ENCODE assay signal across 8 cellular contexts in genomic region chr3:75171632-75172230, GRCh38.
DNase-seq lines count a peak whose midpoint lies in the region; ATAC-seq and TF ChIP-seq lines count a peak whose summit lies in the region.

No MANE protein-coding gene starts in this region.

- H3K9ac ChIP-seq in smooth muscle cell (ENCODE audit: low read depth) = no peak overlapping the region

- no peak overlapping the region for H3K4me2 ChIP-seq in smooth muscle cell

- H3K4me3 ChIP-seq in epithelial cell of proximal tubule (ENCODE audit: low read depth, low read length) (no peak overlapping the region), smooth muscle cell (no peak overlapping the region), tibial artery (no peak overlapping the region), ovary (no peak overlapping the region)

- TF ChIP-seq CTCF in epithelial cell of proximal tubule (conservative IDR thresholded peaks at IDR 0.05; ENCODE audit: low read depth, low read length) (peak; percentile 56), smooth muscle cell (IDR thresholded peaks at IDR 0.05; ENCODE audit: borderline replicate concordance, insufficient read depth, poor library complexity, severe bottlenecking) (peak; percentile 45), tibial artery (IDR thresholded peaks at IDR 0.05) (peak in 1 of 2 experiments; percentile 10), ovary (IDR thresholded peaks at IDR 0.05) (no peak)

- intact Hi-C loops in tibial artery (cut with DNase I; ENCODE audit: low total_unique reads) (no loop called here), ovary (cut with DNase I) (no loop called here)

- ATAC-seq in HG02759 (IDR thresholded peaks at IDR 0.05; ENCODE audit: unreplicated experiment) = no peak

- no peaks in the 10 kb centered on the region for H3K79me2 ChIP-seq in smooth muscle cell (ENCODE audit: low read depth)

- TF ChIP-seq POLR2A in ovary (IDR thresholded peaks at IDR 0.05) = no peak

- H4K20me1 ChIP-seq in smooth muscle cell (ENCODE audit: low read depth) = no peaks in the 10 kb centered on the region

- no peak for TF ChIP-seq EP300 in ovary (IDR thresholded peaks at IDR 0.05)

- no peaks in the 10 kb centered on the region for H3F3A ChIP-seq in smooth muscle cell (ENCODE audit: low read depth)

- H3K36me3 ChIP-seq in smooth muscle cell (ENCODE audit: low read depth) = no peaks in the 10 kb centered on the region
- no peaks in the 10 kb centered on the region for H3K36me3 ChIP-seq in tibial artery
- H3K36me3 ChIP-seq in ovary = no peaks in the 10 kb centered on the region

- H3K27me3 ChIP-seq in smooth muscle cell (ENCODE audit: low read depth) = peaks cover 20% of the 10 kb centered on the region
- H3K27me3 ChIP-seq in tibial artery = no peaks in the 10 kb centered on the region
- no peaks in the 10 kb centered on the region for H3K27me3 ChIP-seq in ovary

- H3K4me1 ChIP-seq in smooth muscle cell (ENCODE audit: low read depth) (no peaks in the 10 kb centered on the region), tibial artery (no peaks in the 10 kb centered on the region), ovary (ENCODE audit: insufficient read depth) (no peaks in the 10 kb centered on the region)

- no peak overlapping the region for H2AFZ ChIP-seq in smooth muscle cell (ENCODE audit: low read depth)

- DNase-seq in SKM-1 treated with dmso at 0.1 percent for 144 hours (lab: John Stamatoyannopoulos, UW; ENCODE audit: unreplicated experiment) = peak; percentile 40
- no peak for DNase-seq in SKM-1 (lab: John Stamatoyannopoulos, UW; ENCODE audit: unreplicated experiment)
- peak; percentile 21 for DNase-seq in NCI-H748 treated with DMSO at 0.1 percent for 48 hours (lab: John Stamatoyannopoulos, UW)
- DNase-seq in epithelial cell of proximal tubule (ENCODE audit: low read depth) = no peak
- DNase-seq in smooth muscle cell (lab: John Stamatoyannopoulos, UW; ENCODE audit: unreplicated experiment) = no peak
- no peak for DNase-seq in tibial artery
- DNase-seq in ovary = no peak

- H3K27ac ChIP-seq in smooth muscle cell (ENCODE audit: low read depth) (no peak overlapping the region), tibial artery (no peak overlapping the region), ovary (no peak overlapping the region)

- 46% methylated on average over 2 of the region's 2 CpGs for WGBS in smooth muscle cell (ENCODE audit: low lambda C conversion rate)
- WGBS in ovary, 3 donors = 18 to 20% (median 19%) methylated on average over 2 of the region's 2 CpGs

- H3K9me3 ChIP-seq in smooth muscle cell (replicated peaks; ENCODE audit: low read depth) (no peaks in the 10 kb centered on the region), tibial artery (no peaks in the 10 kb centered on the region), ovary (no peaks in the 10 kb centered on the region)

Comparison
In these comparisons a context has a peak if more than half of its experiments do, and no peak if none do; other contexts are left out.
1. DNase-seq: peak in SKM-1 treated with dmso at 0.1 percent for 144 hours (single experiment) and NCI-H748 treated with DMSO at 0.1 percent for 48 hours (single experiment); none in SKM-1 (single experiment), epithelial cell of proximal tubule (single experiment), smooth muscle cell (single experiment), tibial artery (0 of 2) and ovary (0 of 5).
2. CTCF ChIP-seq: peak in epithelial cell of proximal tubule (single experiment) and smooth muscle cell (single experiment); none in ovary (0 of 3).